Comparison of ENCODE assay signal across 20 cellular contexts in the genomic region with DNA sequence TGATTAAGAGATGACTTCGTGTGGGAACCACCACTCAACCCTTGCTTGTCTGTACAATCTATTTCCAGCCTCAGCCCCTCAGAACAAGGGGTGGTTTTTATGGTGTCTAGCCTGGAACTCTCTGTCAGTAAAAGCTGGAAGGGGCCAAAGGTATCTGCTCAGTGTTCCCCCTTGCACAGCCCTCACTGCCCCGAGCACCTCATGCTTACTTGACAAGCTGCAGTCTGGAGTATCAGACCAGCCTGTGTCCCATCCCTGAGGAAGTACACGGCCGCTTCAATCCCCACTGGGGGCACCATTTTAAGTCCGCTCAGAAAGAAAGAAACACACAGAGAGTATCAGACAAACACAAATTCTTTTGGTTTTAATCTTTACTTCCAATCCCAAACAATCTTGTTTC.
"Had no signal": no experiment of that assay in that cellular context is flagged by ENCODE, and none has a peak within 500 bp of the region (broad histone marks: within the 10 kb centered on the region; RNA-seq: fewer than 3 reads in every experiment).

No MANE protein-coding gene starts in this region.

- H3K4me3 Mint-ChIP-seq: activated B cell treated with CpG ODN at 0.5 μM for 24 hours; activated CD8-positive, alpha-beta T cell treated with anti-CD3 and anti-CD28 coated beads for 36 hours; activated naive CD8-positive, alpha-beta T cell; activated T-cell treated with anti-CD3 and anti-CD28 coated beads, Interleukin-2, amount 50 U/mL, for 4 hours; dendritic cell treated with granulocyte-macrophage colony-stimulating factor and Interleukin-4, amounts not matched to agents 40 ng/mL and 50 ng/mL, for 4 days; effector memory CD8-positive, alpha-beta T cell; natural killer cell; T-helper 17 cell had no signal

- H3K27me3 ChIP-seq: brain microvascular endothelial cell, gastrocnemius medialis, upper lobe of left lung had no signal

- H3K27me3 Mint-ChIP-seq: activated CD8-positive, alpha-beta T cell treated with anti-CD3 and anti-CD28 coated beads for 36 hours; activated naive CD8-positive, alpha-beta T cell had no signal

- H3K9me3 Mint-ChIP-seq: activated B cell treated with CpG ODN at 0.5 μM for 24 hours; activated CD8-positive, alpha-beta T cell treated with anti-CD3 and anti-CD28 coated beads for 36 hours; activated T-cell treated with anti-CD3 and anti-CD28 coated beads, Interleukin-2, amount 50 U/mL, for 4 hours; dendritic cell treated with granulocyte-macrophage colony-stimulating factor and Interleukin-4, amounts not matched to agents 40 ng/mL and 50 ng/mL, for 4 days; effector memory CD8-positive, alpha-beta T cell; natural killer cell had no signal

- H3K9me3 ChIP-seq: gastrocnemius medialis, upper lobe of left lung had no signal

- DNase-seq: activated B cell treated with CpG ODN at 0.5 μM for 24 hours; activated CD4-positive, alpha-beta T cell treated with anti-CD3 and anti-CD28 coated beads for 48 hours; activated CD8-positive, alpha-beta T cell treated with anti-CD3 and anti-CD28 coated beads for 36 hours; activated gamma-delta T cell; activated T-cell treated with anti-CD3 and anti-CD28 coated beads, Interleukin-2, amount 50 U/mL, for 4 hours; brain microvascular endothelial cell; effector memory CD8-positive, alpha-beta T cell; gastrocnemius medialis; natural killer cell; right cardiac atrium; stimulated activated CD4-positive, alpha-beta T cell treated with anti-CD3 and anti-CD28 coated beads, Interleukin-4, amount 100 ng/mL, for 4 hours; stimulated activated CD8-positive, alpha-beta memory T cell treated with anti-CD3 and anti-CD28 coated beads, Interleukin-4, amount 100 ng/mL, for 48 hours; stimulated activated naive CD4-positive, alpha-beta T cell treated with Interleukin-2 at 50 U/mL for 16 hours; T-helper 17 cell; upper lobe of left lung had no signal

- H3K4me3 ChIP-seq: gastrocnemius medialis, smooth muscle cell, upper lobe of left lung had no signal

- ATAC-seq: activated CD8-positive, alpha-beta T cell treated with anti-CD3 and anti-CD28 coated beads for 36 hours; activated T-cell treated with anti-CD3 and anti-CD28 coated beads, Interleukin-2, amount 50 U/mL, for 4 hours; effector memory CD8-positive, alpha-beta T cell; gastrocnemius medialis; natural killer cell; right cardiac atrium; T-helper 17 cell had no signal

- H3K27ac Mint-ChIP-seq: activated B cell treated with CpG ODN at 0.5 μM for 24 hours; activated CD8-positive, alpha-beta T cell treated with anti-CD3 and anti-CD28 coated beads for 36 hours; activated naive CD8-positive, alpha-beta T cell; dendritic cell treated with granulocyte-macrophage colony-stimulating factor and Interleukin-4, amounts not matched to agents 40 ng/mL and 50 ng/mL, for 4 days; effector memory CD8-positive, alpha-beta T cell; natural killer cell; T-helper 17 cell had no signal

- FAIRE-seq: islet of Langerhans had no signal

- H3K36me3 Mint-ChIP-seq: activated naive CD8-positive, alpha-beta T cell; natural killer cell had no signal

- H3K4me2 ChIP-seq: smooth muscle cell had no signal

- H3K27ac ChIP-seq: brain microvascular endothelial cell, epithelial cell of prostate, upper lobe of left lung had no signal
